Comparison of ENCODE assay signal across 1 cellular context in genomic region chr21:35259452-35259851, GRCh38.
TF ChIP-seq lines count a peak whose summit lies in the region.

No MANE protein-coding gene starts in this region.

TF ChIP-seq in HCT116, 20 proteins besides CTCF, POLR2A, EP300 and RAD21 (continued from another document):
- no peak for TF ChIP-seq ZBTB33 (IDR thresholded peaks at IDR 0.05; ENCODE audit: extremely low read depth, insufficient replicate concordance, low read length)
- no peak for TF ChIP-seq EZH2 (IDR thresholded peaks at IDR 0.05)
- TF ChIP-seq ELF1 (IDR thresholded peaks at IDR 0.05; ENCODE audit: borderline replicate concordance, low read depth), result no peak
- no peak for TF ChIP-seq CEBPB (IDR thresholded peaks at IDR 0.05; ENCODE audit: low read depth)
- no peak for TF ChIP-seq ATF3 (IDR thresholded peaks at IDR 0.05)
- no peak for TF ChIP-seq POLR2AphosphoS5 (IDR thresholded peaks at IDR 0.05; ENCODE audit: low read depth, low read length)
